Comparison of ENCODE assay signal across 7 cellular contexts in genomic region chr11:77473001-77473800, GRCh38. TPM values are rescaled to one million over a fixed set of nuclear protein-coding genes. Genes with fewer than 3 reads are reported as not detected.
A peak's percentile ranks its signal among the peaks of the same experiment; 100 is the strongest.
DNase-seq lines count a peak whose midpoint lies in the region; ATAC-seq, FAIRE-seq and TF ChIP-seq lines count a peak whose summit lies in the region.

No MANE protein-coding gene starts in this region.

- intact Hi-C loops in Panc1 (cut with micrococcal nuclease; ENCODE audit: unreplicated experiment): no loop called here
- intact Hi-C loops in heart right ventricle (cut with DNase I): no loop called here
- intact Hi-C loops in posterior cingulate gyrus (cut with DNase I): no loop called here

- no peaks in the 10 kb centered on the region for H3K36me3 ChIP-seq in Panc1 (ENCODE audit: control insufficient read depth, insufficient read depth, low read length)
- H3K36me3 ChIP-seq in heart right ventricle: no peaks in the 10 kb centered on the region

- H3K27ac ChIP-seq in Panc1 (ENCODE audit: low read length): no peak overlapping the region; the same call in 1 of the 2 replicates
- H3K27ac ChIP-seq in heart right ventricle: peak overlapping the region in 6 of 10 donors; percentile 39 to 73 (median 56)

- no peaks in the 10 kb centered on the region for H3K27me3 Mint-ChIP-seq in activated naive CD8-positive, alpha-beta T cell

- no TSS peak for BruUV-seq in Panc1 (replicated peaks; lab: Mats Ljungman, UMichigan)

- CTCF ChIA-PET in Panc1 (lab: Charles Lee): interaction anchor here (0.7 kb wide), 1 partner anchor 81 kb away, joined by 8 read pairs; no protein-coding TSS in a partner anchor

- no peaks in the 10 kb centered on the region for H3K36me3 Mint-ChIP-seq in activated naive CD8-positive, alpha-beta T cell

- H3K27ac Mint-ChIP-seq in activated naive CD8-positive, alpha-beta T cell: no peak overlapping the region

- H3K4me3 ChIP-seq in Panc1 (ENCODE audit: low read depth in 2 of 2, low read length in 2 of 2) (peak overlapping the region; percentile 52 to 73), heart right ventricle (peak overlapping the region; percentile 19 to 74 (median 70))

- peaks cover 6% of the 10 kb centered on the region for H3K4me1 ChIP-seq in Panc1 (ENCODE audit: control insufficient read depth, insufficient read depth, low read length)
- peaks cover 0 to 20% (median 7%) of the 10 kb centered on the region in 9 donors for H3K4me1 ChIP-seq in heart right ventricle

- WGBS in heart right ventricle, 2 donors: 3 to 4% methylated on average over 58 to 79 of the region's 79 CpGs

- no peaks in the 10 kb centered on the region for H3K9me3 Mint-ChIP-seq in activated naive CD8-positive, alpha-beta T cell (ENCODE audit: low read depth)

- H3K4me3 Mint-ChIP-seq in activated naive CD8-positive, alpha-beta T cell: peak overlapping the region; percentile 80

- no peak for TF ChIP-seq CTCF in GM13976 (IDR thresholded peaks at IDR 0.05; ENCODE audit: borderline replicate concordance, control extremely low read depth, extremely low read depth, insufficient read depth, missing control alignments)
- no peak for TF ChIP-seq CTCF in Panc1 (IDR thresholded peaks at IDR 0.05)
- TF ChIP-seq CTCF in heart right ventricle (IDR thresholded peaks at IDR 0.05): no peak

- no peaks in the 10 kb centered on the region for H3K9me3 ChIP-seq in Panc1 (ENCODE audit: control insufficient read depth, insufficient read depth, low read depth, low read length)
- peaks cover 0 to 7% (median 0%) of the 10 kb centered on the region in 11 donors for H3K9me3 ChIP-seq in heart right ventricle

- ATAC-seq in HG02852 (IDR thresholded peaks at IDR 0.05; ENCODE audit: unreplicated experiment) (peak; percentile 49), Panc1 (peak; percentile 82), heart right ventricle (peak; percentile 66 to 77 (median 72))

- peak; percentile 73 for DNase-seq in GM13976 (ENCODE audit: low spot score)
- DNase-seq in Panc1 (ENCODE audit: low read depth, low spot score): no peak
- peak; percentile 18 to 45 for DNase-seq in heart right ventricle
- DNase-seq in posterior cingulate gyrus: peak in 9 of 10 donors; percentile 18 to 91 (median 52)
- DNase-seq in urothelium cell line (ENCODE audit: low spot score): peak; percentile 79

- FAIRE-seq in urothelium cell line (lab: Jason Lieb, UNC): peak; percentile 81

- H3K4me1 Mint-ChIP-seq in activated naive CD8-positive, alpha-beta T cell (ENCODE audit: low read depth): peaks cover 30% of the 10 kb centered on the region

- in situ Hi-C loops in GM13976 (cut with MboI; ENCODE audit: low sequenced_read_pairs, unreplicated experiment) (no loop called here), Panc1 (cut with HindIII; ENCODE audit: low pct_unique_long_range_greater_than_20kb, low sequenced_read_pairs) (no loop called here)

- POLR2A ChIA-PET in Panc1 (lab: Charles Lee): interaction anchor here (0.6 kb wide), 1 partner anchor 90 kb away, joined by 4 read pairs; no protein-coding TSS in a partner anchor

- H3K27me3 ChIP-seq in Panc1 (ENCODE audit: control insufficient read depth, insufficient read depth, low read length): peaks cover 19% of the 10 kb centered on the region
- H3K27me3 ChIP-seq in heart right ventricle: peaks cover 0 to 11% (median 0%) of the 10 kb centered on the region in 7 donors

RNA-seq across cellular contexts. Expression of gene PAK1, which starts 0.7 kb away (rescaled TPM):
- total RNA-seq in Panc1 (2021; ENCODE audit: unreplicated experiment) (38.2 TPM), heart right ventricle (10 to 100 TPM in 3 of 10 donors, 1 to 10 TPM in 7; 4.2 to 17.7 (median 7.3) TPM)
- 33.0 TPM for polyA plus RNA-seq in Panc1 (2012; ENCODE audit: insufficient read length)
- 1 to 10 TPM; 2.4 to 3.1 TPM for polyA plus RNA-seq in heart right ventricle
